In the genomic region with DNA sequence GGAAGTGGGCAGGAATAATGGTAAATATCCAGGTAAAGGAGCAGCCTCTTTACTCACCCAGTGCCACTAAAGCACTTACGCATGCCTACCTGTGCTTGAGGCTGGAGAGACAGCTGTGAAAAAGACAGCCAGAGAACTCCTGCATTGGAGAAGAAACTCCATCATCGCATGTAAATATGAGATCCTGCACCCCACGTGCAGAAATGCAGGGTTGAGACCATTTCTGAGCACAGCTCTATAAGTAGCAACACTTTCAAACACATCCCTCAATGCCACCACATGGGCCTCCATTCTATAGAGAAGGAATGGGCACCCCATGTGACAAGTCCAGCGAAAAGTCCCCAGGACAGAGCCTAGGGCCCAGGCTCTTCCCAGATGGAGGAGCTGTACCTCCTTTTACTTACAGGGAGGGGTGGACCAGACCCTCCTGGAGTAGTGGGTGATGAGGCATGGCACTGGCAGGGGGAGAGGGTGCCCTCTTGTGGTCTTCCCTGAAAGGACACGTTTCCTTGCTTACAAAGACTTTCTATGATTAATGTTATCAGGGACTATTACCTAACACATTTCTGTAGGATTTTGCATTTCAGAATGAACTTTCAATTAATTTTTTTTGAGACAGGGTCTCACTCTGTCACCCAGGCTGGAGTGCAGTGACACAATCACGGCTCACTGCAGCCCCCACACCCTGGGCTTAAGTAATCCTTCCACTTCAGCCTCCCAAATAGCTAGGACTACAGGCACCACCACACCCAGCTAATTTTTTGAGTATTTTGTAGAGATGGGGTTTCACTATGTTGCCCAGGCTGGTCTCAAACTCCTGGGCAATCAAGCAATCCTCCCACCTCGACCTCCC, we compare ENCODE assay signal across 9 cellular contexts. TPM values are rescaled to one million over a fixed set of nuclear protein-coding genes. Genes with fewer than 3 reads are reported as not detected.
DNase-seq lines count a peak whose midpoint lies in the region; ATAC-seq and TF ChIP-seq lines count a peak whose summit lies in the region.
"Had no signal": no experiment of that assay in that cellular context is flagged by ENCODE, and none has a peak within 500 bp of the region (broad histone marks: within the 10 kb centered on the region; RNA-seq: fewer than 3 reads in every experiment).

No MANE protein-coding gene starts in this region.

- no peak overlapping the region for H3K27ac ChIP-seq in CD4-positive, alpha-beta memory T cell (ENCODE audit: low read depth, low read length)
- H3K27ac ChIP-seq in Peyer's patch: peak overlapping the region in 3 of 4 donors; percentile 10 to 90 (median 49)

- H3K4me1 Mint-ChIP-seq in CD4-positive, alpha-beta memory T cell: peaks cover 0 to 11% (median 6%) of the 10 kb centered on the region in 4 donors
- H3K4me1 Mint-ChIP-seq in activated T-cell treated with anti-CD3 and anti-CD28 coated beads, Interleukin-2, amount 50 U/mL, for 72 hours (ENCODE audit: low read depth): peaks cover 6% of the 10 kb centered on the region
- H3K4me1 Mint-ChIP-seq in progenitor cell of endocrine pancreas (ENCODE audit: low read depth): no peaks in the 10 kb centered on the region

- H3K9me3 Mint-ChIP-seq in CD4-positive, alpha-beta memory T cell: no peaks in the 10 kb centered on the region
- H3K9me3 Mint-ChIP-seq in activated T-cell treated with anti-CD3 and anti-CD28 coated beads, Interleukin-2, amount 50 U/mL, for 72 hours: no peaks in the 10 kb centered on the region
- no peaks in the 10 kb centered on the region for H3K9me3 Mint-ChIP-seq in progenitor cell of endocrine pancreas (ENCODE audit: low read depth)

- no peak overlapping the region for H3K27ac Mint-ChIP-seq in CD4-positive, alpha-beta memory T cell
- H3K27ac Mint-ChIP-seq in activated T-cell treated with anti-CD3 and anti-CD28 coated beads, Interleukin-2, amount 50 U/mL, for 72 hours: no peak overlapping the region
- H3K27ac Mint-ChIP-seq in progenitor cell of endocrine pancreas: no peak overlapping the region

- H3K4me1 ChIP-seq in CD4-positive, alpha-beta memory T cell (ENCODE audit: insufficient read depth, low read length): peaks cover 3% of the 10 kb centered on the region
- H3K4me1 ChIP-seq in Peyer's patch: peaks cover 0 to 5% (median 0%) of the 10 kb centered on the region in 4 donors

- TF ChIP-seq POLR2A in Peyer's patch (IDR thresholded peaks at IDR 0.05): no peak

- H3K9me3 ChIP-seq in CD4-positive, alpha-beta memory T cell (ENCODE audit: control insufficient read depth in 1 of 2, low read length in 2 of 2): no peaks in the 10 kb centered on the region
- no peaks in the 10 kb centered on the region for H3K9me3 ChIP-seq in Peyer's patch

- ATAC-seq in activated T-cell treated with anti-CD3 and anti-CD28 coated beads, Interleukin-2, amount 50 U/mL, for 72 hours (replicated peaks in 1 of 2): peak; percentile 46 to 56
- ATAC-seq in HG03280 (IDR thresholded peaks at IDR 0.05; ENCODE audit: unreplicated experiment) (no peak), HG03139 (IDR thresholded peaks at IDR 0.05; ENCODE audit: unreplicated experiment) (no peak)

- CTCF ChIA-PET in CD4-positive, alpha-beta memory T cell (lab: Charles Lee; ENCODE audit: partially characterized antibody): interaction anchor here (0.7 to 9.9 kb wide), 41 partner anchors 6 to 703 kb away, joined by 3 to 71 read pairs (median 4); a partner anchor contains a TSS

- POLR2A ChIA-PET in CD4-positive, alpha-beta memory T cell (lab: Charles Lee; ENCODE audit: partially characterized antibody): no interaction called here

- no peaks in the 10 kb centered on the region for H3K27me3 ChIP-seq in CD4-positive, alpha-beta memory T cell (ENCODE audit: insufficient read depth, low read length)
- no peaks in the 10 kb centered on the region for H3K27me3 ChIP-seq in Peyer's patch

- H3K4me3 ChIP-seq in CD4-positive, alpha-beta memory T cell (ENCODE audit: low read length in 2 of 2): no peak overlapping the region
- no peak overlapping the region for H3K4me3 ChIP-seq in HFF-Myc (replicated peaks; ENCODE audit: low read depth, low read length)
- no peak overlapping the region for H3K4me3 ChIP-seq in Peyer's patch
- no peak overlapping the region for H3K4me3 ChIP-seq in foreskin fibroblast (ENCODE audit: low read depth in 1 of 2, low read length in 2 of 2)

- intact Hi-C loops in CD4-positive, alpha-beta memory T cell (cut with micrococcal nuclease): loop anchor here (1.0 to 5.0 kb wide), 3 partner anchors 62 to 130 kb away; no protein-coding TSS in a partner anchor

- DNase-seq in CD4-positive, alpha-beta memory T cell: peak in 4 of 5 donors; percentile 34 to 42 (median 38)
- DNase-seq in HFF-Myc (ENCODE audit: extremely low read depth, low read depth) (no peak), Peyer's patch (peak in 2 of 3 donors; percentile 40 to 82), foreskin fibroblast (peak in 1 of 2 donors; percentile 77), progenitor cell of endocrine pancreas (ENCODE audit: low spot score, unreplicated experiment) (peak; percentile 45)
- peak; percentile 52 for DNase-seq in activated T-cell treated with anti-CD3 and anti-CD28 coated beads, Interleukin-2, amount 50 U/mL, for 72 hours

- no peaks in the 10 kb centered on the region for H3K27me3 Mint-ChIP-seq in CD4-positive, alpha-beta memory T cell
- peaks cover 6% of the 10 kb centered on the region for H3K27me3 Mint-ChIP-seq in activated T-cell treated with anti-CD3 and anti-CD28 coated beads, Interleukin-2, amount 50 U/mL, for 72 hours (ENCODE audit: low read depth)
- peaks cover 10% of the 10 kb centered on the region for H3K27me3 Mint-ChIP-seq in progenitor cell of endocrine pancreas

- H3K4me3 Mint-ChIP-seq in CD4-positive, alpha-beta memory T cell: no peak overlapping the region
- no peak overlapping the region for H3K4me3 Mint-ChIP-seq in activated T-cell treated with anti-CD3 and anti-CD28 coated beads, Interleukin-2, amount 50 U/mL, for 72 hours
- H3K4me3 Mint-ChIP-seq in progenitor cell of endocrine pancreas (ENCODE audit: low read depth): no peak overlapping the region

- H3K36me3 Mint-ChIP-seq in CD4-positive, alpha-beta memory T cell: no peaks in the 10 kb centered on the region
- no peaks in the 10 kb centered on the region for H3K36me3 Mint-ChIP-seq in activated T-cell treated with anti-CD3 and anti-CD28 coated beads, Interleukin-2, amount 50 U/mL, for 72 hours (ENCODE audit: insufficient read depth in 2 of 2)
- H3K36me3 Mint-ChIP-seq in progenitor cell of endocrine pancreas (ENCODE audit: insufficient read depth): no peaks in the 10 kb centered on the region

- TF ChIP-seq CTCF in HFF-Myc (IDR thresholded peaks at IDR 0.05; ENCODE audit: low read depth, low read length, missing control alignments): peak; percentile 89
- TF ChIP-seq CTCF in Peyer's patch (IDR thresholded peaks at IDR 0.05): peak; percentile 33 to 72 (median 66)
- peak; percentile 85 for TF ChIP-seq CTCF in foreskin fibroblast (IDR thresholded peaks at IDR 0.05; ENCODE audit: low read depth, low read length)
- peak; percentile 87 for TF ChIP-seq CTCF in progenitor cell of endocrine pancreas (IDR thresholded peaks at IDR 0.05; ENCODE audit: unreplicated experiment)

- H3K36me3 ChIP-seq in CD4-positive, alpha-beta memory T cell (ENCODE audit: insufficient read depth, low read length): no peaks in the 10 kb centered on the region
- no peaks in the 10 kb centered on the region for H3K36me3 ChIP-seq in Peyer's patch

RNA-seq across cellular contexts. Expression of a gene that starts 55.3 kb away (rescaled TPM):
- not detected for total RNA-seq in CD4-positive, alpha-beta memory T cell
- not detected for polyA plus RNA-seq in CD4-positive, alpha-beta memory T cell
- total RNA-seq in Peyer's patch: not detected
- not detected for total RNA-seq in activated T-cell treated with anti-CD3 and anti-CD28 coated beads, Interleukin-2, amount 50 U/mL, for 72 hours
- not detected in 2 replicates for total RNA-seq in progenitor cell of endocrine pancreas
- total RNA-seq: pulmonary artery endothelial cell had no signal

Comparison
In these comparisons a context has a peak if more than half of its experiments do, and no peak if none do; other contexts are left out.
1. ATAC-seq: peak in activated T-cell treated with anti-CD3 and anti-CD28 coated beads, Interleukin-2, amount 50 U/mL, for 72 hours (2 of 2); none in HG03280 (single experiment) and HG03139 (single experiment).
2. Peak in every context shown above with its lines, with median percentiles within 50 percentile points of each other: CTCF ChIP-seq.